ENCODE assay signal across 7 cellular contexts in the genomic region with DNA sequence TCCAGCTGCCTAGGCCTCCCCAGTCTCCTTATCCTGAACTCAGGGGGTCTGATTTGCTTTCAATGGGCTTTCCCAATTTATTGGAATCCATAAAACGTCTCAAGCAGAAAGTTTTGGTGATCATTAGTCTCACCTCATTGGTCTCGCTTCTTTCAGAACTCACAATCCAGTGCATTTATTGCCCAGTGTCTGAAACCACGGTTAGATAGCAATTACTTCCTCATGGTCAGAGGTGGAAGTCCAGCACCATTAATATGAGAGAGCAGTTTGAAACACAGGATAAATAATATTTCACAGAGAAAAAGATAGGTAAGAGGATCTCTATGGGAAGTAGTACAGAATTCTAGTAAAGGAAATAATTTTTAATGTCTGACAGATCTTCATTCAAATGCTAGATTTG.
"Had no signal": no experiment of that assay in that cellular context is flagged by ENCODE, and none has a peak within 500 bp of the region (broad histone marks: within the 10 kb centered on the region; RNA-seq: fewer than 3 reads in every experiment).

No MANE protein-coding gene starts in this region.

- ATAC-seq: HepG2, K562 had no signal

- H3K27ac ChIP-seq: HL-60 had no signal

- FAIRE-seq: HepG2, HTR-8/SVneo, K562 had no signal

- H3K4me3 ChIP-seq: K562 had no signal

- DNase-seq: IMR-90, KBM-7, KG1 had no signal
